ENCODE assay signal across 10 cellular contexts in genomic region chr12:8233300-8233855, GRCh38. TPM values are rescaled to one million over a fixed set of nuclear protein-coding genes. Genes with fewer than 3 reads are reported as not detected.
"Had no signal": no experiment of that assay in that cellular context is flagged by ENCODE, and none has a peak within 500 bp of the region (broad histone marks: within the 10 kb centered on the region; RNA-seq: fewer than 3 reads in every experiment).

No MANE protein-coding gene starts in this region.

RNA-seq across cellular contexts. Expression of gene FAM90A1, which starts 6.0 kb away (rescaled TPM):
- total RNA-seq: naive thymus-derived CD8-positive, alpha-beta T cell; neural crest cell; osteoblast; pulmonary artery endothelial cell; right atrium auricular region; sciatic nerve; smooth muscle cell; suprapubic skin; transverse colon; vagina had no signal
- polyA plus RNA-seq: smooth muscle cell had no signal
